In genomic region chr12:93127582-93128331, GRCh38 we compare ENCODE assay signal across 8 cellular contexts.
DNase-seq lines count a peak whose midpoint lies in the region; ATAC-seq and TF ChIP-seq lines count a peak whose summit lies in the region.

No MANE protein-coding gene starts in this region.

- no peaks in the 10 kb centered on the region for H3F3A ChIP-seq in GM23338 (replicated peaks; ENCODE audit: low read depth)

- H3K36me3 Mint-ChIP-seq in GM23338 (ENCODE audit: low read depth), result no peaks in the 10 kb centered on the region

- H3K27me3 ChIP-seq in GM23338 (ENCODE audit: insufficient read depth) (no peaks in the 10 kb centered on the region), Peyer's patch (no peaks in the 10 kb centered on the region), foreskin keratinocyte (no peaks in the 10 kb centered on the region)

- peaks cover 4% of the 10 kb centered on the region; the same call in 2 of the 3 replicates for H3K4me1 Mint-ChIP-seq in GM23338

- H3K4me1 ChIP-seq in GM23338 (ENCODE audit: insufficient read depth), result 0 out of 2 replicates have a peak, but pooled peaks cover 3% of the 10 kb centered on the region
- peaks cover 0 to 20% (median 0%) of the 10 kb centered on the region in 4 donors for H3K4me1 ChIP-seq in Peyer's patch
- H3K4me1 ChIP-seq in foreskin keratinocyte, result peaks cover 6% of the 10 kb centered on the region

- no peaks in the 10 kb centered on the region for H3K9me2 ChIP-seq in GM23338 (ENCODE audit: insufficient read depth)

- peak overlapping the region; percentile 14; the same call in 1 of the 2 replicates for H3K4me2 ChIP-seq in GM23338

- peak; percentile 82 for ATAC-seq in GM23338
- peak; percentile 85 for ATAC-seq in foreskin keratinocyte
- ATAC-seq in sciatic nerve, result peak; percentile 88
- ATAC-seq in GM18907 (IDR thresholded peaks at IDR 0.05; ENCODE audit: unreplicated experiment), result no peak

- no peaks in the 10 kb centered on the region for H3K79me2 ChIP-seq in GM23338 (replicated peaks; ENCODE audit: insufficient read depth)

- H3K36me3 ChIP-seq in GM23338 (ENCODE audit: insufficient read depth) (no peaks in the 10 kb centered on the region), Peyer's patch (no peaks in the 10 kb centered on the region)

- DNase-seq in GM23338 (ENCODE audit: low spot score) (peak; percentile 69), Peyer's patch (peak in 2 of 3 donors; percentile 60 to 68), foreskin keratinocyte (peak; percentile 80 to 87), sciatic nerve (ENCODE audit: low spot score) (no peak), cerebellum (ENCODE audit: low spot score) (no peak), GDM1 (lab: John Stamatoyannopoulos, UW) (no peak), foreskin melanocyte (no peak)

- no peak overlapping the region for H3K27ac Mint-ChIP-seq in GM23338

- no peaks in the 10 kb centered on the region for H3K9me3 ChIP-seq in Peyer's patch

- TF ChIP-seq POLR2A in Peyer's patch (IDR thresholded peaks at IDR 0.05), result no peak

- no peak overlapping the region for H3K4me3 Mint-ChIP-seq in GM23338

- H3K9me3 Mint-ChIP-seq in GM23338, result no peaks in the 10 kb centered on the region

- H2AFZ ChIP-seq in GM23338, result peak overlapping the region; percentile 63; the same call in 1 of the 2 replicates

- intact Hi-C loops in sciatic nerve (cut with DNase I), result no loop called here

- no peak overlapping the region for H3K4me3 ChIP-seq in GM23338
- no peak overlapping the region for H3K4me3 ChIP-seq in Peyer's patch

- H3K27ac ChIP-seq in GM23338 (ENCODE audit: low read depth), result no peak overlapping the region
- H3K27ac ChIP-seq in Peyer's patch, result peak overlapping the region in 2 of 4 donors; percentile 35 to 62
- no peak overlapping the region for H3K27ac ChIP-seq in foreskin keratinocyte

- no peaks in the 10 kb centered on the region for H3K27me3 Mint-ChIP-seq in GM23338 (ENCODE audit: insufficient read depth, low read depth, poor library complexity)

- H4K20me1 ChIP-seq in GM23338 (replicated peaks; ENCODE audit: insufficient read depth), result no peaks in the 10 kb centered on the region

- TF ChIP-seq CTCF in GM23338 (conservative IDR thresholded peaks at IDR 0.05; ENCODE audit: low read depth in 2 of 2) (peak; percentile 41 to 47), Peyer's patch (IDR thresholded peaks at IDR 0.05) (peak in 3 of 6 experiments; percentile 21 to 56 (median 33)), foreskin keratinocyte (conservative IDR thresholded peaks at IDR 0.05) (peak; percentile 65)

TF ChIP-seq in GM23338, 12 proteins besides CTCF, POLR2A, EP300 and RAD21 (continues in another document):
- TF ChIP-seq ZNF462 (CRISPR knock-in tag; IDR thresholded peaks at IDR 0.05) (no peak), STAT1 (IDR thresholded peaks at IDR 0.05; ENCODE audit: unreplicated experiment) (no peak), EZH2 (IDR thresholded peaks at IDR 0.05; ENCODE audit: low read depth, unreplicated experiment) (no peak), POLR2AphosphoS5 (IDR thresholded peaks at IDR 0.05; ENCODE audit: low read depth) (no peak), ZNF114 (CRISPR knock-in tag; IDR thresholded peaks at IDR 0.05) (no peak), EZH2phosphoT487 (IDR thresholded peaks at IDR 0.05; ENCODE audit: unreplicated experiment) (no peak), REST (IDR thresholded peaks at IDR 0.05; ENCODE audit: unreplicated experiment) (no peak), CREB1 (CRISPR knock-in tag; IDR thresholded peaks at IDR 0.05; ENCODE audit: low read depth) (no peak), JUNB (IDR thresholded peaks at IDR 0.05; ENCODE audit: unreplicated experiment) (no peak), ZNF331 (CRISPR knock-in tag; IDR thresholded peaks at IDR 0.05; ENCODE audit: low read depth) (no peak), ETS1 (IDR thresholded peaks at IDR 0.05) (no peak)

Comparison
In these comparisons a context has a peak if more than half of its experiments do, and no peak if none do; other contexts are left out.
1. DNase-seq: peak in GM23338 (single experiment), Peyer's patch (2 of 3) and foreskin keratinocyte (2 of 2); none in sciatic nerve (single experiment), cerebellum (single experiment), GDM1 (single experiment) and foreskin melanocyte (single experiment).